Comparison of ENCODE assay signal across 16 cellular contexts in the genomic region with DNA sequence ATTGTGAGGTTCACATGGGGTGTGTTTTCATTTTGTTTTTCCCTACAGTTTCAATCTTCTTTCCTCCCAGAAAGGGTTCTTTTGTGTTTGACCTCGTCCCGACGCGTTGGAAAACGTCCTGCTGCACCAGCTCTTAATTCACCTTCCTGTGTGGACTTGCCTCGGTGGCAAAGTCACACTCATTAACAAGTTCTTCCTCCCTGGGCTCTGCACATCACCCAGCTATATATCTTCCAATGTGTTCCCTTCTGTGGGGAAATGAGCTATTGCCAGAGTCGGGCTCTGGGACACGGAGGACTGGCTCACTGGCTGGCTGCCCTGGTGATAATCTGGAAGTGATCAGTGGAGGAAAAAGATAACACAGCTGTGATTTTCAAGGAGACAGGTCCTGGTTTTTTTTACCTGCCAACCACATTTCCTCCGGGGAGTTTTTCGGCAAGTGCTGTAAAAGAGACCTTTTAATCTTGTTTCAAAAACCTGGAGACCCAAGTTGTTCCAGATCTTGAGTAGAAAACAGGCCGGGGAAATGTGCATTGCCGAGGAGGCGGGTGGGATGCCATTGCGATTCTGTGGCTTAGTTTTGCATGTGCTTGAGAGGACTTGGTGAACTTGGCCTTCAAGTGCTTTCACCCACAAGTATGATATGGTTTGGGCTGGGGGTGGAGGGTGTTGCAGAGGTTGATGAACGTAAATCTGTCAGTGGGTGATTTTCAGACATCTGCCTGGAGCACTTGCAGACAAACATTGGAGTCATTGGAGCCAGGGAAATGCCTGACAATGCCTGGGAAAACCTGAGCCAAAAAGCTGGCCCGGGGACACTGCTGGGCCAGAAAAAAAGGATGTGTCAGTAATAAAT.
DNase-seq lines count a peak whose midpoint lies in the region; ATAC-seq, FAIRE-seq and TF ChIP-seq lines count a peak whose summit lies in the region.
"Had no signal": no experiment of that assay in that cellular context is flagged by ENCODE, and none has a peak within 500 bp of the region (broad histone marks: within the 10 kb centered on the region; RNA-seq: fewer than 3 reads in every experiment).

No MANE protein-coding gene starts in this region.

- intact Hi-C loops in endothelial cell of umbilical vein (cut with micrococcal nuclease), result no loop called here

- TF ChIP-seq POLR2A in endothelial cell of umbilical vein (IDR thresholded peaks at IDR 0.05; ENCODE audit: low read depth, low read length), result no peak

- H3K27me3 ChIP-seq in AG04450 (ENCODE audit: control insufficient read depth, insufficient read depth, low read length) (peaks cover 26% of the 10 kb centered on the region), KMS-11 (ENCODE audit: insufficient read depth, low read depth) (no peaks in the 10 kb centered on the region; the same call in 1 of the 2 replicates), endothelial cell of umbilical vein (ENCODE audit: control insufficient read depth in 2 of 2, insufficient read depth in 2 of 2, low read length in 2 of 2) (peaks cover 34 to 49% of the 10 kb centered on the region in 2 experiments)

- no peaks in the 10 kb centered on the region for H4K20me1 ChIP-seq in KMS-11 (ENCODE audit: insufficient read depth)
- H4K20me1 ChIP-seq in endothelial cell of umbilical vein (replicated peaks; ENCODE audit: control insufficient read depth, extremely low read depth, insufficient read depth, low read length), result no peaks in the 10 kb centered on the region

- H3K4me3 ChIP-seq in AG04450 (ENCODE audit: low read depth, low read length) (no peak overlapping the region), KMS-11 (IDR thresholded peaks at IDR 0.05; ENCODE audit: insufficient read depth, low read depth, low read length) (no peak overlapping the region), endothelial cell of umbilical vein (replicated peaks in 1 of 3; ENCODE audit: insufficient read depth in 1 of 3, low read depth in 1 of 3, low read length in 3 of 3) (no peak overlapping the region)
- H3K4me3 ChIP-seq: dorsolateral prefrontal cortex had no signal

- ATAC-seq in GM21528 (IDR thresholded peaks at IDR 0.05; ENCODE audit: low FRiP score, unreplicated experiment) (no peak), HG03139 (IDR thresholded peaks at IDR 0.05; ENCODE audit: unreplicated experiment) (no peak)
- ATAC-seq: stimulated activated memory B cell treated with anti-CD40 and anti-IgM and Interleukin-4, amounts not matched to agents 10 μg/mL and 1 μg/mL and 100 μg/mL, for 72 hours had no signal

- CTCF ChIA-PET in AG04450 (lab: Charles Lee), result interaction anchor here (0.6 to 1.4 kb wide), 3 partner anchors 12 to 19 kb away, joined by 3 to 8 read pairs (median 4); no protein-coding TSS in a partner anchor
- CTCF ChIA-PET in endothelial cell of umbilical vein (lab: Charles Lee), result no interaction called here

- H2AFZ ChIP-seq in KMS-11 (ENCODE audit: low read depth) (peak overlapping the region; percentile 12; the same call in 1 of the 2 replicates), endothelial cell of umbilical vein (ENCODE audit: low read depth, low read length) (no peak overlapping the region)
- H2AFZ ChIP-seq: parathyroid adenoma had no signal

- no peaks in the 10 kb centered on the region for H3K9me1 ChIP-seq in endothelial cell of umbilical vein (replicated peaks; ENCODE audit: control insufficient read depth, extremely low read depth, insufficient read depth, low read length)

- no peaks in the 10 kb centered on the region for H3K36me3 Mint-ChIP-seq in mesothelial cell of epicardium
- H3K36me3 Mint-ChIP-seq: stimulated activated memory B cell treated with anti-CD40 and anti-IgM and Interleukin-4, amounts not matched to agents 10 μg/mL and 1 μg/mL and 100 μg/mL, for 72 hours had no signal

- no peak for DNase-seq in AG04450 (ENCODE audit: low read depth, low spot score)
- DNase-seq in endothelial cell of umbilical vein (ENCODE audit: low read depth, low spot score), result no peak
- peak in 1 of 2 experiments; percentile 50 for DNase-seq in mesothelial cell of epicardium (ENCODE audit: low spot score in 2 of 2, unreplicated experiment in 2 of 2)
- DNase-seq in GM19239 (ENCODE audit: insufficient read length, low spot score), result no peak
- DNase-seq in globus pallidus (ENCODE audit: low spot score), result no peak
- DNase-seq: DMS79, dorsolateral prefrontal cortex, hippocampal formation, NCI-H1436 treated with DMSO at 0.1 percent for 48 hours, NCI-H774, SIG-M5 had no signal

- no peak for TF ChIP-seq CTCF in AG04450 (IDR thresholded peaks at IDR 0.05; ENCODE audit: low read depth, low read length)
- no peak for TF ChIP-seq CTCF in KMS-11 (conservative IDR thresholded peaks at IDR 0.05; ENCODE audit: low read depth, low read length)
- TF ChIP-seq CTCF in endothelial cell of umbilical vein (IDR thresholded peaks at IDR 0.05; ENCODE audit: extremely low read depth in 1 of 2, insufficient read depth in 1 of 2, low read depth in 1 of 2, low read length in 2 of 2), result no peak
- TF ChIP-seq CTCF in mesothelial cell of epicardium (IDR thresholded peaks at IDR 0.05; ENCODE audit: unreplicated experiment), result no peak

- H3K4me1 Mint-ChIP-seq in mesothelial cell of epicardium, result peaks cover 32% of the 10 kb centered on the region

- H3K9me3 ChIP-seq in AG04450 (ENCODE audit: control insufficient read depth, insufficient read depth, low read length) (no peaks in the 10 kb centered on the region), endothelial cell of umbilical vein (replicated peaks; ENCODE audit: control insufficient read depth, insufficient read depth, low read length) (no peaks in the 10 kb centered on the region)

- no TSS peak for BruUV-seq in endothelial cell of umbilical vein (replicated peaks; lab: Mats Ljungman, UMichigan)

- H3K9ac ChIP-seq in KMS-11 (no peak overlapping the region), endothelial cell of umbilical vein (replicated peaks; ENCODE audit: extremely low read depth, insufficient read depth, low read length) (no peak overlapping the region)
- H3K9ac ChIP-seq: parathyroid adenoma had no signal

- H3K27ac Mint-ChIP-seq in mesothelial cell of epicardium, result peak overlapping the region; percentile 64
- H3K27ac Mint-ChIP-seq: stimulated activated memory B cell treated with anti-CD40 and anti-IgM and Interleukin-4, amounts not matched to agents 10 μg/mL and 1 μg/mL and 100 μg/mL, for 72 hours had no signal

- H3K79me2 ChIP-seq in KMS-11 (ENCODE audit: insufficient read depth, low read depth), result no peaks in the 10 kb centered on the region
- H3K79me2 ChIP-seq in endothelial cell of umbilical vein (ENCODE audit: control insufficient read depth, insufficient read depth, low read length), result no peaks in the 10 kb centered on the region
- H3K79me2 ChIP-seq: parathyroid adenoma had no signal

- H3K4me2 ChIP-seq in KMS-11 (peak overlapping the region; percentile 77), endothelial cell of umbilical vein (ENCODE audit: insufficient read depth, low read length) (no peak overlapping the region)

- H3K4me1 ChIP-seq in KMS-11 (ENCODE audit: low read depth, poor library complexity, severe bottlenecking) (peaks cover 32% of the 10 kb centered on the region), endothelial cell of umbilical vein (ENCODE audit: control insufficient read depth, extremely low read depth, insufficient read depth, low read length) (no peaks in the 10 kb centered on the region)
- H3K4me1 ChIP-seq: parathyroid adenoma had no signal

- peaks cover 8% of the 10 kb centered on the region for H3K27me3 Mint-ChIP-seq in mesothelial cell of epicardium (ENCODE audit: low read depth)

- dilution Hi-C loops in endothelial cell of umbilical vein (cut with MboI; ENCODE audit: extremely low pct_ligation_motif_present, low sequenced_read_pairs), result no loop called here

- peak overlapping the region; percentile 20 for H3K4me3 Mint-ChIP-seq in mesothelial cell of epicardium
- H3K4me3 Mint-ChIP-seq: stimulated activated memory B cell treated with anti-CD40 and anti-IgM and Interleukin-4, amounts not matched to agents 10 μg/mL and 1 μg/mL and 100 μg/mL, for 72 hours had no signal

- no peaks in the 10 kb centered on the region for H3K9me3 Mint-ChIP-seq in mesothelial cell of epicardium
- H3K9me3 Mint-ChIP-seq: stimulated activated memory B cell treated with anti-CD40 and anti-IgM and Interleukin-4, amounts not matched to agents 10 μg/mL and 1 μg/mL and 100 μg/mL, for 72 hours had no signal

- POLR2A ChIA-PET in AG04450 (lab: Yijun Ruan, JAX), result interaction anchor here (1.0 to 1.5 kb wide), 2 partner anchors 32 to 39 kb away, joined by 3 to 5 read pairs; no protein-coding TSS in a partner anchor
- POLR2A ChIA-PET in endothelial cell of umbilical vein (lab: Charles Lee), result no interaction called here

- H3K36me3 ChIP-seq in KMS-11 (ENCODE audit: insufficient read depth), result no peaks in the 10 kb centered on the region
- H3K36me3 ChIP-seq in endothelial cell of umbilical vein (ENCODE audit: control insufficient read depth in 2 of 2, extremely low read depth in 1 of 2, insufficient read depth in 2 of 2, low read length in 2 of 2), result no peaks in the 10 kb centered on the region

- no peak for FAIRE-seq in endothelial cell of umbilical vein (lab: Jason Lieb, UNC)
- FAIRE-seq in GM19239 (lab: Jason Lieb, UNC), result no peak

- H3K27ac ChIP-seq in AG04450 (ENCODE audit: low read depth, low read length) (peak overlapping the region; percentile 58), KMS-11 (peak overlapping the region; percentile 29; the same call in 1 of the 2 replicates), endothelial cell of umbilical vein (ENCODE audit: insufficient read depth, low read depth, low read length) (no peak overlapping the region)
- H3K27ac ChIP-seq: parathyroid adenoma had no signal

TF ChIP-seq in endothelial cell of umbilical vein, 7 proteins besides CTCF, POLR2A, EP300 and RAD21:
- TF ChIP-seq EZH2 (IDR thresholded peaks at IDR 0.05; ENCODE audit: borderline replicate concordance, low read depth, low read length, severe bottlenecking) (peak; percentile 22), JUN (IDR thresholded peaks at IDR 0.05; ENCODE audit: borderline replicate concordance, insufficient read depth, insufficient read length, low read depth) (no peak), FOS (IDR thresholded peaks at IDR 0.05; ENCODE audit: borderline replicate concordance, insufficient read depth, low read length) (no peak)
